Comparison of ENCODE assay signal across 1 cellular context in the genomic region with DNA sequence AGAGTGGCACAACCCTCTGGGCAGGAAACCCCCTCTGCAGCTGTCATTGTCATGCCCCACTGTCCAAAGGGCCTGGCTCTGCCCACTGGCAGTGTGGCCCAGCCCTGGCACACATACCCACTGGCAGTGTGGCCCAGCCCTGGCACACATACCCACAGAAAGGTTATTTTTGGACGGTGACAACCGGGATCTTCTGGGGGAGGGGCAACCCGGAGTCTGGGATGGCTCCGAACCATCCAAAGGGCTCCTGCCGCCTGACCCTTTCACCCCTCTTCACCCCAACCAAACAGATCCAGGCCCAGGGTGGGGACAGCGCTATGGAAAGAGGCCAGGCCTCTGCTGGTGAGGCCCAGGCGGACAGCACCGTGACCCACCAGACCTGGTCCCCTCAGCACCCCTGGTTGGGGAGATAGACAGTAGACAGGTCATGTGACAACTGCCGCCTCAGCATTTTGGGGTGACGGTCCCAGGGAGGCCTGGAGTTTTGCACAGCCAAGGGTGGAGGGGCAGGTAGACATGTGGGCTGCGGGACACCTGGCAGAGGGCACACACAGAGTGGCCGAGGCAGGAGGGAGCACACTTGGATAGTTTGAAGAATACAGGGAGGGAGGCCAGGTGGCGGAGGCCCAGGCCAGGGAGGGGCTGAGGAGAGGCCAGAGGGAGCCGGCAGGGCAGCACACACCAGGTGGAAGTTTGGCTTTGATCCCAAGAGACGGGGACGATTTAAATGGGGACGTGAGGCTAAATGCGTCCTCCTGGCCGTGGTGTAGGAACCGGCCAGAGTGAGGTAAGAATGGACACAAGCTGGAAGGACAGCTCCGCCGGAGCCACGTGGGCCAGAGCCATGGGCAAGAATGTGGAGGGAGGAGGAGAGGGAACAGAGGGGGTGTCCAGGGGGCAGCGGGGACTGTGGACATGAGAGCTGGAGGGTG.
TF ChIP-seq lines count a peak whose summit lies in the region.

No MANE protein-coding gene starts in this region.

TF ChIP-seq in HCT116, 20 proteins besides CTCF, POLR2A, EP300 and RAD21 (continued from another document):
- TF ChIP-seq, protein P1, sequence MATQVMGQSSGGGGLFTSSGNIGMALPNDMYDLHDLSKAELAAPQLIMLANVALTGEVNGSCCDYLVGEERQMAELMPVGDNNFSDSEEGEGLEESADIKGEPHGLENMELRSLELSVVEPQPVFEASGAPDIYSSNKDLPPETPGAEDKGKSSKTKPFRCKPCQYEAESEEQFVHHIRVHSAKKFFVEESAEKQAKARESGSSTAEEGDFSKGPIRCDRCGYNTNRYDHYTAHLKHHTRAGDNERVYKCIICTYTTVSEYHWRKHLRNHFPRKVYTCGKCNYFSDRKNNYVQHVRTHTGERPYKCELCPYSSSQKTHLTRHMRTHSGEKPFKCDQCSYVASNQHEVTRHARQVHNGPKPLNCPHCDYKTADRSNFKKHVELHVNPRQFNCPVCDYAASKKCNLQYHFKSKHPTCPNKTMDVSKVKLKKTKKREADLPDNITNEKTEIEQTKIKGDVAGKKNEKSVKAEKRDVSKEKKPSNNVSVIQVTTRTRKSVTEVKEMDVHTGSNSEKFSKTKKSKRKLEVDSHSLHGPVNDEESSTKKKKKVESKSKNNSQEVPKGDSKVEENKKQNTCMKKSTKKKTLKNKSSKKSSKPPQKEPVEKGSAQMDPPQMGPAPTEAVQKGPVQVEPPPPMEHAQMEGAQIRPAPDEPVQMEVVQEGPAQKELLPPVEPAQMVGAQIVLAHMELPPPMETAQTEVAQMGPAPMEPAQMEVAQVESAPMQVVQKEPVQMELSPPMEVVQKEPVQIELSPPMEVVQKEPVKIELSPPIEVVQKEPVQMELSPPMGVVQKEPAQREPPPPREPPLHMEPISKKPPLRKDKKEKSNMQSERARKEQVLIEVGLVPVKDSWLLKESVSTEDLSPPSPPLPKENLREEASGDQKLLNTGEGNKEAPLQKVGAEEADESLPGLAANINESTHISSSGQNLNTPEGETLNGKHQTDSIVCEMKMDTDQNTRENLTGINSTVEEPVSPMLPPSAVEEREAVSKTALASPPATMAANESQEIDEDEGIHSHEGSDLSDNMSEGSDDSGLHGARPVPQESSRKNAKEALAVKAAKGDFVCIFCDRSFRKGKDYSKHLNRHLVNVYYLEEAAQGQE (IDR thresholded peaks at IDR 0.05; ENCODE audit: low read depth), result no peak
- no peak for TF ChIP-seq ELF1 (IDR thresholded peaks at IDR 0.05; ENCODE audit: borderline replicate concordance, low read depth)
- TF ChIP-seq SP1 (IDR thresholded peaks at IDR 0.05; ENCODE audit: low read depth), result no peak
- TF ChIP-seq FOSL1 (IDR thresholded peaks at IDR 0.05; ENCODE audit: low read depth), result no peak
